In the genomic region with DNA sequence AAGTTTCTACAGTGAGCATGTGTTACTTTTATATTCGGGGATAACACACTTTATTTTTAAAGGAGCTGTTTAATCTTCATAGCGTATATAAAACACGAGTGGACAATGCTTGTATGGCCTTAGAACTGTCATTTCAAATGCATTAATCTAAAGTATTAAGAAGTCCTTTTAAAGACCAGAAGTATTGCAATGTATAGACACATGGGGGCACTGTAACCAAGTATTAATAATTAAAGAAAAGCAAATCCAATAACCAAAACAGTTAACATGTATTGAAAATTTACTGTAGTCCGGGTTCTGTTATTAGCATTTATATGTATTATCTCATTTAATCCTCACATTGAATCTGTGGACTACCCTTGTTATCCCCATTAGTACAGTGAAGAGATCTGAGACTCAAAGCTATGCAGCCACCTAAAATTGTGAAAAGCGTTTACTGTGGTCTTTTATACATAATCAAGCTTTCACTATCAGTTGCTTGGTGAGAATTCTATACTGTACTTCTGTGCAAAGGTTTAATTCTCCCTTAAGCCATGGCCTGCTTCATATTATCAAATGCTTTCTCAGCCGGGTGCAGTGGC, we compare ENCODE assay signal across 9 cellular contexts. TPM values are rescaled to one million over a fixed set of nuclear protein-coding genes. Genes with fewer than 3 reads are reported as not detected.
A peak's percentile ranks its signal among the peaks of the same experiment; 100 is the strongest.
DNase-seq lines count a peak whose midpoint lies in the region; ATAC-seq, FAIRE-seq and TF ChIP-seq lines count a peak whose summit lies in the region.
"Had no signal": no experiment of that assay in that cellular context is flagged by ENCODE, and none has a peak within 500 bp of the region (broad histone marks: within the 10 kb centered on the region; RNA-seq: fewer than 3 reads in every experiment).

No MANE protein-coding gene starts in this region.

- no peak for FAIRE-seq in GM12892 (lab: Jason Lieb, UNC)

- no peak for TF ChIP-seq POLR2A in GM12892 (IDR thresholded peaks at IDR 0.05; ENCODE audit: low read depth, low read length)

- H3K36me3 ChIP-seq in GM06990 (ENCODE audit: control insufficient read depth, insufficient read depth, low read length): no peaks in the 10 kb centered on the region

- ATAC-seq in HG03175 (IDR thresholded peaks at IDR 0.05; ENCODE audit: unreplicated experiment) (peak; percentile 49), GM21717 (IDR thresholded peaks at IDR 0.05; ENCODE audit: unreplicated experiment) (no peak), HG02870 (IDR thresholded peaks at IDR 0.05; ENCODE audit: unreplicated experiment) (no peak)
- ATAC-seq in stimulated activated effector memory CD8-positive, alpha-beta T cell treated with anti-CD3 and anti-CD28 coated beads, Interleukin-12 subunit alpha, Interleukin-12 subunit beta, amount 100 ng/mL, for 72 hours: no peak

- H3K4me1 Mint-ChIP-seq in stimulated activated effector memory CD8-positive, alpha-beta T cell treated with anti-CD3 and anti-CD28 coated beads, Interleukin-12 subunit alpha, Interleukin-12 subunit beta, amount 100 ng/mL, for 72 hours: no peaks in the 10 kb centered on the region

- H3K4me3 ChIP-seq in GM06990 (replicated peaks; ENCODE audit: low read depth, low read length): no peak overlapping the region

- peak; percentile 23 for TF ChIP-seq CTCF in GM06990 (IDR thresholded peaks at IDR 0.05; ENCODE audit: insufficient read depth, low read length, poor library complexity, severe bottlenecking)

- no peaks in the 10 kb centered on the region for H3K36me3 Mint-ChIP-seq in stimulated activated effector memory CD8-positive, alpha-beta T cell treated with anti-CD3 and anti-CD28 coated beads, Interleukin-12 subunit alpha, Interleukin-12 subunit beta, amount 100 ng/mL, for 72 hours

- H3K27me3 ChIP-seq in GM06990 (replicated peaks; ENCODE audit: control insufficient read depth, insufficient read depth, low read length): no peaks in the 10 kb centered on the region

- H3K4me3 Mint-ChIP-seq in stimulated activated effector memory CD8-positive, alpha-beta T cell treated with anti-CD3 and anti-CD28 coated beads, Interleukin-12 subunit alpha, Interleukin-12 subunit beta, amount 100 ng/mL, for 72 hours: no peak overlapping the region
- H3K4me3 Mint-ChIP-seq: dendritic cell treated with granulocyte-macrophage colony-stimulating factor and Interleukin-4, amounts not matched to agents 40 ng/mL and 50 ng/mL, for 4 days had no signal

- H3K27ac Mint-ChIP-seq in stimulated activated effector memory CD8-positive, alpha-beta T cell treated with anti-CD3 and anti-CD28 coated beads, Interleukin-12 subunit alpha, Interleukin-12 subunit beta, amount 100 ng/mL, for 72 hours: no peak overlapping the region
- H3K27ac Mint-ChIP-seq: dendritic cell treated with granulocyte-macrophage colony-stimulating factor and Interleukin-4, amounts not matched to agents 40 ng/mL and 50 ng/mL, for 4 days had no signal

- H3K9me3 Mint-ChIP-seq in stimulated activated effector memory CD8-positive, alpha-beta T cell treated with anti-CD3 and anti-CD28 coated beads, Interleukin-12 subunit alpha, Interleukin-12 subunit beta, amount 100 ng/mL, for 72 hours: no peaks in the 10 kb centered on the region
- H3K9me3 Mint-ChIP-seq: dendritic cell treated with granulocyte-macrophage colony-stimulating factor and Interleukin-4, amounts not matched to agents 40 ng/mL and 50 ng/mL, for 4 days had no signal

- DNase-seq in GM06990 (ENCODE audit: extremely low read depth, insufficient read length): no peak
- DNase-seq in SW480 (ENCODE audit: low spot score): peak; percentile 44
- DNase-seq in myocyte (ENCODE audit: low read depth): peak; percentile 15
- DNase-seq in stimulated activated effector memory CD8-positive, alpha-beta T cell treated with anti-CD3 and anti-CD28 coated beads, Interleukin-12 subunit alpha, Interleukin-12 subunit beta, amount 100 ng/mL, for 72 hours (ENCODE audit: low spot score in 2 of 2): no peak
- no peak for DNase-seq in GM12892 (ENCODE audit: insufficient read length)

RNA-seq across cellular contexts. Expression of a gene that starts 10.1 kb away (rescaled TPM):
- total RNA-seq in myocyte: not detected in 2 replicates
- polyA plus RNA-seq in myocyte (2012): not detected
- polyA plus RNA-seq in GM12892 (2012; ENCODE audit: missing spikeins): 0.34 TPM

Comparison
In these comparisons a context has a peak if more than half of its experiments do, and no peak if none do; other contexts are left out.
1. DNase-seq: peak in SW480 (single experiment) and myocyte (single experiment); none in GM06990 (single experiment), stimulated activated effector memory CD8-positive, alpha-beta T cell treated with anti-CD3 and anti-CD28 coated beads, Interleukin-12 subunit alpha, Interleukin-12 subunit beta, amount 100 ng/mL, for 72 hours (0 of 2) and GM12892 (single experiment).